ENCODE assay signal across 14 cellular contexts in the genomic region with DNA sequence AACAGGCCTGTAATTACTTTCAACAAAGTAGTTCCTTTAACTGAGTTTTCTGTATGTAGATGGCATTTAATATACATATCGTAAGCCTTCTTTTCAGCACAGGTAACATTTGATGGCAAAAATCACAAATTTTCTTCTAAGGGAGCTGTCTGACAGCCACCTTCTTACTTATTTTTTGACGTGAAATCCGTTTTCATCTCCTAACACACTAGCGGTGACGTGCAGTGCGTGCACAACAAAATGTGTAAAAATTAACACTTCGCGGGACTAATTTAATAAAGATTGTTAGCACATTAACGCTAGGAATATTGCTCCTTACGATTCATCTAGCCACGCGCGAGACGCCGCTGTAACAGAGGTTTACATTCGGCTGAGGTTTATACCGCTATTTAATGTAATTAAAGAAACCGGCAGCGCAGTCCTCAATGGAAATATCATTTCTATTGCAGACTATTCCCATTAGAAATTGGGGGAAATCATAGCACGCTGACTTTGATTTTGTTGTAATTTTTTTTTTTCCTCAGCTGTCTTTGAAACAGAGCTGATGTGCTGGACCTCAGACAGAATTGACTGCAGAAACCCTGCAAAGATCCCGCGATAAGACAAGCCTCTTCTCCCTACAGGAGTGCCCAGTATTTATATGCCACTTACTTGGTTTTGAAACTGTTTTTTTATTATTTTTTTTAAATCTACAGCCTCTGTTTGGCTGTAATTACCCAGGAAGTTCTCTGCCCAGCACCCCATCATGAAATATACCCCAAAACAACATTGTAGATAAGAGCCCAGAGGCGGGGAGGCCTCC. TPM values are rescaled to one million over a fixed set of nuclear protein-coding genes. Genes with fewer than 3 reads are reported as not detected.
DNase-seq lines count a peak whose midpoint lies in the region; ATAC-seq and TF ChIP-seq lines count a peak whose summit lies in the region.
"Had no signal": no experiment of that assay in that cellular context is flagged by ENCODE, and none has a peak within 500 bp of the region (broad histone marks: within the 10 kb centered on the region; RNA-seq: fewer than 3 reads in every experiment).

No MANE protein-coding gene starts in this region.

- ATAC-seq in HG02884 (IDR thresholded peaks at IDR 0.05; ENCODE audit: unreplicated experiment), result no peak
- no peak for ATAC-seq in esophagus mucosa

- H3K27me3 Mint-ChIP-seq in activated naive CD4-positive, alpha-beta T cell treated with anti-CD3 and anti-CD28 coated beads, Interleukin-2, amount 10 ng/mL, durations not matched to agents 7 days and 5 days, result no peaks in the 10 kb centered on the region
- no peaks in the 10 kb centered on the region for H3K27me3 Mint-ChIP-seq in activated T-helper 1 cell treated with anti-CD3 and anti-CD28 coated beads, Interleukin-12 subunit alpha, Interleukin-12 subunit beta, Interleukin-2, Interleukin-4 antibody, amounts not matched to agents 30 ng/mL and 10 ng/mL and 1 ng/mL, durations not matched to agents 14 hours and 24 hours and 36 hours (ENCODE audit: insufficient read depth)

- H3K4me3 ChIP-seq in iPS-20b (ENCODE audit: low read length) (no peak overlapping the region), thyroid gland (replicated peaks in 1 of 3) (no peak overlapping the region)
- H3K4me3 ChIP-seq: tibial nerve had no signal

- H3K36me3 ChIP-seq in iPS-20b (ENCODE audit: insufficient read depth, low read depth, low read length), result no peaks in the 10 kb centered on the region
- H3K36me3 ChIP-seq in thyroid gland, result no peaks in the 10 kb centered on the region
- H3K36me3 ChIP-seq: tibial nerve had no signal

- peaks cover 95% of the 10 kb centered on the region for H3K4me1 Mint-ChIP-seq in activated naive CD4-positive, alpha-beta T cell treated with anti-CD3 and anti-CD28 coated beads, Interleukin-2, amount 10 ng/mL, durations not matched to agents 7 days and 5 days
- H3K4me1 Mint-ChIP-seq in activated T-helper 1 cell treated with anti-CD3 and anti-CD28 coated beads, Interleukin-12 subunit alpha, Interleukin-12 subunit beta, Interleukin-2, Interleukin-4 antibody, amounts not matched to agents 30 ng/mL and 10 ng/mL and 1 ng/mL, durations not matched to agents 14 hours and 24 hours and 36 hours (ENCODE audit: low read depth), result peaks cover 96% of the 10 kb centered on the region

- no peaks in the 10 kb centered on the region for H3K9me3 Mint-ChIP-seq in activated naive CD4-positive, alpha-beta T cell treated with anti-CD3 and anti-CD28 coated beads, Interleukin-2, amount 10 ng/mL, durations not matched to agents 7 days and 5 days
- no peaks in the 10 kb centered on the region for H3K9me3 Mint-ChIP-seq in activated T-helper 1 cell treated with anti-CD3 and anti-CD28 coated beads, Interleukin-12 subunit alpha, Interleukin-12 subunit beta, Interleukin-2, Interleukin-4 antibody, amounts not matched to agents 30 ng/mL and 10 ng/mL and 1 ng/mL, durations not matched to agents 14 hours and 24 hours and 36 hours

- H3K36me3 Mint-ChIP-seq in activated naive CD4-positive, alpha-beta T cell treated with anti-CD3 and anti-CD28 coated beads, Interleukin-2, amount 10 ng/mL, durations not matched to agents 7 days and 5 days, result peaks cover 83% of the 10 kb centered on the region
- peaks cover 21% of the 10 kb centered on the region for H3K36me3 Mint-ChIP-seq in activated T-helper 1 cell treated with anti-CD3 and anti-CD28 coated beads, Interleukin-12 subunit alpha, Interleukin-12 subunit beta, Interleukin-2, Interleukin-4 antibody, amounts not matched to agents 30 ng/mL and 10 ng/mL and 1 ng/mL, durations not matched to agents 14 hours and 24 hours and 36 hours (ENCODE audit: low read depth)

- H3K9me3 ChIP-seq in iPS-20b (ENCODE audit: insufficient read depth, low read depth, low read length), result no peaks in the 10 kb centered on the region
- no peaks in the 10 kb centered on the region for H3K9me3 ChIP-seq in thyroid gland

- peak overlapping the region; percentile 91; the same call in 1 of the 2 replicates for H3K9ac ChIP-seq in iPS-20b (ENCODE audit: low read depth, low read length)

- intact Hi-C loops in activated T-helper 1 cell treated with anti-CD3 and anti-CD28 coated beads, Interleukin-12 subunit alpha, Interleukin-12 subunit beta, Interleukin-2, Interleukin-4 antibody, amounts not matched to agents 30 ng/mL and 10 ng/mL and 1 ng/mL, durations not matched to agents 14 hours and 24 hours and 36 hours (cut with micrococcal nuclease), result loop anchor here (1.0 to 10.0 kb wide), 2 partner anchors 8 to 824 kb away; partner anchors contain the start of gene EVL
- intact Hi-C loops in thyroid gland (cut with DNase I), result no loop called here

- TF ChIP-seq CTCF in thyroid gland (IDR thresholded peaks at IDR 0.05), result no peak

- peak overlapping the region; percentile 81 for H3K4me3 Mint-ChIP-seq in activated naive CD4-positive, alpha-beta T cell treated with anti-CD3 and anti-CD28 coated beads, Interleukin-2, amount 10 ng/mL, durations not matched to agents 7 days and 5 days
- peak overlapping the region; percentile 82 for H3K4me3 Mint-ChIP-seq in activated T-helper 1 cell treated with anti-CD3 and anti-CD28 coated beads, Interleukin-12 subunit alpha, Interleukin-12 subunit beta, Interleukin-2, Interleukin-4 antibody, amounts not matched to agents 30 ng/mL and 10 ng/mL and 1 ng/mL, durations not matched to agents 14 hours and 24 hours and 36 hours

- no peak for TF ChIP-seq POLR2A in thyroid gland (IDR thresholded peaks at IDR 0.05)

- whole genome bisulfite sequencing in thyroid gland, 2 donors, result 83 to 85% methylated on average over 23 of the region's 23 CpGs

- H3K27ac Mint-ChIP-seq in activated naive CD4-positive, alpha-beta T cell treated with anti-CD3 and anti-CD28 coated beads, Interleukin-2, amount 10 ng/mL, durations not matched to agents 7 days and 5 days, result peak overlapping the region; percentile 97
- H3K27ac Mint-ChIP-seq in activated T-helper 1 cell treated with anti-CD3 and anti-CD28 coated beads, Interleukin-12 subunit alpha, Interleukin-12 subunit beta, Interleukin-2, Interleukin-4 antibody, amounts not matched to agents 30 ng/mL and 10 ng/mL and 1 ng/mL, durations not matched to agents 14 hours and 24 hours and 36 hours, result peak overlapping the region; percentile 99

- H3K4me1 ChIP-seq in iPS-20b (ENCODE audit: insufficient read depth, low read length) (peaks cover 60% of the 10 kb centered on the region), thyroid gland (peaks cover 18 to 29% of the 10 kb centered on the region in 2 donors)

- H3K27me3 ChIP-seq in iPS-20b (ENCODE audit: insufficient read depth, low read length), result 0 out of 2 replicates have a peak, but pooled peaks cover 4% of the 10 kb centered on the region
- no peaks in the 10 kb centered on the region for H3K27me3 ChIP-seq in thyroid gland

- H3K27ac ChIP-seq in iPS-20b (ENCODE audit: low read length) (no peak overlapping the region), thyroid gland (peak overlapping the region; percentile 10 to 82 (median 70))
- H3K27ac ChIP-seq: HL-60 had no signal

- DNase-seq in activated naive CD4-positive, alpha-beta T cell treated with anti-CD3 and anti-CD28 coated beads, Interleukin-2, amount 10 ng/mL, durations not matched to agents 7 days and 5 days, result no peak
- no peak for DNase-seq in activated naive CD4-positive, alpha-beta T cell treated with anti-CD3 and anti-CD28 coated beads, Interleukin-2, amount 50 U/mL, for 16 hours
- no peak for DNase-seq in activated T-helper 1 cell treated with anti-CD3 and anti-CD28 coated beads, Interleukin-12 subunit alpha, Interleukin-12 subunit beta, Interleukin-2, Interleukin-4 antibody, amounts not matched to agents 30 ng/mL and 10 ng/mL and 1 ng/mL, durations not matched to agents 14 hours and 24 hours and 36 hours (ENCODE audit: low spot score)
- DNase-seq in thyroid gland (no peak), NCI-H1417 treated with DMSO at 0.1 percent for 48 hours (lab: John Stamatoyannopoulos, UW) (no peak)
- DNase-seq: cortex of kidney, KG1, left colon, NCI-H1417 had no signal

- CTCF ChIA-PET in activated naive CD4-positive, alpha-beta T cell treated with anti-CD3 and anti-CD28 coated beads, Interleukin-2, amount 10 ng/mL, durations not matched to agents 7 days and 5 days (lab: Charles Lee), result interaction anchor here (1.1 to 8.9 kb wide), 5 partner anchors 8 to 63 kb away, joined by 3 to 65 read pairs (median 11); no protein-coding TSS in a partner anchor

RNA-seq across cellular contexts. Expression of gene BCL11B, which starts 31.3 kb away (rescaled TPM):
- 43.5 and 45.4 TPM in 2 replicates for total RNA-seq in activated T-helper 1 cell treated with anti-CD3 and anti-CD28 coated beads, Interleukin-12 subunit alpha, Interleukin-12 subunit beta, Interleukin-2, Interleukin-4 antibody, amounts not matched to agents 30 ng/mL and 10 ng/mL and 1 ng/mL, durations not matched to agents 14 hours and 24 hours and 36 hours
- total RNA-seq in thyroid gland (1 to 10 TPM in 3 of 4 donors, under 1 TPM in 1; 0.81 to 4.3 (median 2.3) TPM), esophagus mucosa (10.6 TPM)
